ENCODE assay signal across 8 cellular contexts in genomic region chr11:67301951-67302516, GRCh38. TPM values are rescaled to one million over a fixed set of nuclear protein-coding genes. Genes with fewer than 3 reads are reported as not detected.
DNase-seq lines count a peak whose midpoint lies in the region; ATAC-seq lines count a peak whose summit lies in the region.

No MANE protein-coding gene starts in this region.

- H3K36me3 Mint-ChIP-seq in natural killer cell treated with Interleukin-12 subunit alpha and Interleukin-12 subunit beta and Interleukin-15 and Interleukin-18, amount 100 ng/mL, for 72 hours: peaks cover 8% of the 10 kb centered on the region

- peak; percentile 11 for DNase-seq in activated naive CD4-positive, alpha-beta T cell treated with anti-CD3 and anti-CD28 coated beads, Interleukin-2, amount 50 U/mL, for 16 hours
- no peak for DNase-seq in activated naive CD4-positive, alpha-beta T cell treated with Interleukin-2 at 50 U/mL for 16 hours
- DNase-seq in RPMI7951 (ENCODE audit: low read depth): peak; percentile 20
- DNase-seq in natural killer cell treated with Interleukin-12 subunit alpha and Interleukin-12 subunit beta and Interleukin-15 and Interleukin-18, amount 100 ng/mL, for 72 hours (ENCODE audit: low spot score): no peak
- no peak for DNase-seq in NCI-H1048 (lab: John Stamatoyannopoulos, UW)
- no peak for DNase-seq in stimulated activated CD4-positive, alpha-beta T cell treated with anti-CD3 and anti-CD28 coated beads, Interleukin-4, amount 100 ng/mL, for 4 hours
- DNase-seq in OCI-M1 (lab: John Stamatoyannopoulos, UW): no peak

- H3K27me3 Mint-ChIP-seq in natural killer cell treated with Interleukin-12 subunit alpha and Interleukin-12 subunit beta and Interleukin-15 and Interleukin-18, amount 100 ng/mL, for 72 hours: no peaks in the 10 kb centered on the region

- H3K4me3 Mint-ChIP-seq in natural killer cell treated with Interleukin-12 subunit alpha and Interleukin-12 subunit beta and Interleukin-15 and Interleukin-18, amount 100 ng/mL, for 72 hours: peak overlapping the region; percentile 54

- no peaks in the 10 kb centered on the region for H3K9me3 Mint-ChIP-seq in natural killer cell treated with Interleukin-12 subunit alpha and Interleukin-12 subunit beta and Interleukin-15 and Interleukin-18, amount 100 ng/mL, for 72 hours

- H3K27ac Mint-ChIP-seq in natural killer cell treated with Interleukin-12 subunit alpha and Interleukin-12 subunit beta and Interleukin-15 and Interleukin-18, amount 100 ng/mL, for 72 hours: peak overlapping the region; percentile 43 to 80

- ATAC-seq in esophagus mucosa: peak; percentile 61
- no peak for ATAC-seq in natural killer cell treated with Interleukin-12 subunit alpha and Interleukin-12 subunit beta and Interleukin-15 and Interleukin-18, amount 100 ng/mL, for 72 hours

- H3K4me1 Mint-ChIP-seq in natural killer cell treated with Interleukin-12 subunit alpha and Interleukin-12 subunit beta and Interleukin-15 and Interleukin-18, amount 100 ng/mL, for 72 hours (ENCODE audit: low read depth in 2 of 2): peaks cover 0 to 15% of the 10 kb centered on the region in 2 donors

RNA-seq across cellular contexts. Expression of gene SSH3, which starts 1.3 kb away (rescaled TPM):
- total RNA-seq in RPMI7951 (2014; rRNA removed; shearing (Covaris generic)): 8.0 and 10.9 TPM in 2 replicates
- 78.4 TPM for total RNA-seq in esophagus mucosa
- total RNA-seq in natural killer cell treated with Interleukin-12 subunit alpha and Interleukin-12 subunit beta and Interleukin-15 and Interleukin-18, amount 100 ng/mL, for 72 hours: 10 to 100 TPM; 19.2 to 32.3 TPM

RNA-seq across cellular contexts. Expression of gene ANKRD13D, which starts 12.9 kb away (rescaled TPM):
- 17.6 and 28.5 TPM in 2 replicates for total RNA-seq in RPMI7951 (2014; rRNA removed; shearing (Covaris generic))
- 45.2 TPM for total RNA-seq in esophagus mucosa
- total RNA-seq in natural killer cell treated with Interleukin-12 subunit alpha and Interleukin-12 subunit beta and Interleukin-15 and Interleukin-18, amount 100 ng/mL, for 72 hours: 100 to 1,000 TPM; 182 to 231 TPM

RNA-seq across cellular contexts. Expression of gene GRK2, which starts 35.8 kb away (rescaled TPM):
- total RNA-seq in RPMI7951 (2014; rRNA removed; shearing (Covaris generic)): 22.0 and 32.9 TPM in 2 replicates
- total RNA-seq in esophagus mucosa: 61.6 TPM
- 100 to 1,000 TPM; 394 to 432 TPM for total RNA-seq in natural killer cell treated with Interleukin-12 subunit alpha and Interleukin-12 subunit beta and Interleukin-15 and Interleukin-18, amount 100 ng/mL, for 72 hours

RNA-seq across cellular contexts. Expression of gene POLD4, which starts 51.3 kb away (rescaled TPM):
- 68.0 and 85.3 TPM in 2 replicates for total RNA-seq in RPMI7951 (2014; rRNA removed; shearing (Covaris generic))
- total RNA-seq in esophagus mucosa: 61.7 TPM
- 10 to 100 TPM; 25.7 to 46.4 TPM for total RNA-seq in natural killer cell treated with Interleukin-12 subunit alpha and Interleukin-12 subunit beta and Interleukin-15 and Interleukin-18, amount 100 ng/mL, for 72 hours

Comparison
In these comparisons a context has a peak if more than half of its experiments do, and no peak if none do; other contexts are left out.
1. DNase-seq: peak in activated naive CD4-positive, alpha-beta T cell treated with anti-CD3 and anti-CD28 coated beads, Interleukin-2, amount 50 U/mL, for 16 hours (single experiment) and RPMI7951 (single experiment); none in activated naive CD4-positive, alpha-beta T cell treated with Interleukin-2 at 50 U/mL for 16 hours (single experiment), natural killer cell treated with Interleukin-12 subunit alpha and Interleukin-12 subunit beta and Interleukin-15 and Interleukin-18, amount 100 ng/mL, for 72 hours (single experiment), NCI-H1048 (single experiment), stimulated activated CD4-positive, alpha-beta T cell treated with anti-CD3 and anti-CD28 coated beads, Interleukin-4, amount 100 ng/mL, for 4 hours (0 of 2) and OCI-M1 (single experiment).